In the genomic region with DNA sequence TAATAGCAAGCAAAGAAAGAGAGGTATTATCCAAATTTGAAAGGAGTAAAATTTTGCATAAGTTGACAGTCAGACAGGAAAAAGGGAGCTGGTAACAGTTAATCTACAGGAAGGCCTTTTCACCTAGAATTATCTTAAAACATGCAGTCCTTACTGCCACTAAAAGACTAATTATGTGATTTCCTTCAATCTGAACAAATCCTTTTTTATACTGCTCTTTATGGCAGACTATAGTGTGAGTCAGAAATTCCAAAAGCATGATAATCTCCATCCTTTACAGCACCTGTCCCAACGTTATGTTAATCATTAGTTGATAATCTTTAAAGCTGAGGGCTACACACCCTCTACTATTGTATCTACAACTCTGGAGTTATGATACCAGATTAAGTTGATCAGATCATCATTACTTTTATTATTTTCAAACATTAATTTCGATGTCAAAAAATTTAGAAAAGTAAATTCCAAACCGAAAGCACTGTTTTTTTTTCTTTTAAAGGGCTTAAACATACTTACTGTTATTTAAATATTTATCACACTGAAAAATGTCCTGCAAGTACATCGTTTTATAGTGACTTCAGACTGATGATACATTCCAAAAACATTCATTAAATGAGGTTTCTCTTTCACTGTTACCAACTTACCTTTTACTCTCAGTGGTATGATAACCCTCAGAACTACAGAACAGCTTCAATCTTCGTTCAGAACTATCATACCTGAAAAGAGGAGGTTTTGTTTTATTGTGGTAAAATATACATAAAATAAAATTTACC, we compare ENCODE assay signal across 21 cellular contexts. TPM values are rescaled to one million over a fixed set of nuclear protein-coding genes. Genes with fewer than 3 reads are reported as not detected.
A peak's percentile ranks its signal among the peaks of the same experiment; 100 is the strongest.
DNase-seq lines count a peak whose midpoint lies in the region; ATAC-seq, FAIRE-seq and TF ChIP-seq lines count a peak whose summit lies in the region.
"Had no signal": no experiment of that assay in that cellular context is flagged by ENCODE, and none has a peak within 500 bp of the region (broad histone marks: within the 10 kb centered on the region; RNA-seq: fewer than 3 reads in every experiment).

No MANE protein-coding gene starts in this region.

- no peaks in the 10 kb centered on the region for H3K36me3 ChIP-seq in SK-N-SH (replicated peaks in 1 of 2; ENCODE audit: control insufficient read depth in 1 of 2, insufficient read depth in 2 of 2, low read length in 1 of 2)
- no peaks in the 10 kb centered on the region for H3K36me3 ChIP-seq in small intestine (ENCODE audit: control insufficient read depth in 2 of 2, insufficient read depth in 2 of 2, low read length in 2 of 2)
- H3K36me3 ChIP-seq: right atrium auricular region, upper lobe of left lung had no signal

- TF ChIP-seq CTCF in SK-N-SH (IDR thresholded peaks at IDR 0.05) (no peak), RWPE1 (conservative IDR thresholded peaks at IDR 0.05; ENCODE audit: low read depth) (no peak), progenitor cell of endocrine pancreas (IDR thresholded peaks at IDR 0.05; ENCODE audit: unreplicated experiment) (no peak), omental fat pad (IDR thresholded peaks at IDR 0.05) (no peak)

- H3K79me2 ChIP-seq in SK-N-SH (ENCODE audit: insufficient read depth) = no peaks in the 10 kb centered on the region

- no peak overlapping the region for H3K9ac ChIP-seq in SK-N-SH

- H3K4me3 ChIP-seq in SK-N-SH (ENCODE audit: low read depth in 2 of 2, low read length in 1 of 2) (no peak overlapping the region), small intestine (ENCODE audit: low read depth in 1 of 2, low read length in 2 of 2) (no peak overlapping the region)
- H3K4me3 ChIP-seq: right atrium auricular region, upper lobe of left lung had no signal

- POLR2A ChIA-PET in SK-N-SH (lab: Yijun Ruan, JAX) = no interaction called here
- POLR2A ChIA-PET in RWPE1 (lab: Yijun Ruan, JAX; ENCODE audit: low non-redundant PET) = no interaction called here

- WGBS in SK-N-SH (ENCODE audit: low lambda C conversion rate) = 4% methylated on average over 5 of the region's 5 CpGs
- WGBS in small intestine, 3 donors = 11 to 41% (median 20%) methylated on average over 5 of the region's 5 CpGs

- H3K27me3 ChIP-seq in SK-N-SH (ENCODE audit: insufficient read depth) (no peaks in the 10 kb centered on the region), small intestine (ENCODE audit: control insufficient read depth in 2 of 2, insufficient read depth in 2 of 2, low read length in 2 of 2) (no peaks in the 10 kb centered on the region)
- H3K27me3 ChIP-seq: right atrium auricular region, upper lobe of left lung had no signal

- TF ChIP-seq RAD21 in SK-N-SH (IDR thresholded peaks at IDR 0.05; ENCODE audit: low read length) = no peak

- DNase-seq in SK-N-SH = no peak
- DNase-seq in RWPE1 (ENCODE audit: low spot score) = peak; percentile 26
- DNase-seq in glomerular visceral epithelial cell (ENCODE audit: extremely low spot score) = peak; percentile 75
- peak; percentile 74 for DNase-seq in small intestine
- DNase-seq in progenitor cell of endocrine pancreas (ENCODE audit: low spot score, unreplicated experiment) = no peak
- DNase-seq in omental fat pad (ENCODE audit: low spot score) = no peak
- DNase-seq: activated CD4-positive, alpha-beta T cell treated with anti-CD3 and anti-CD28 coated beads, Interleukin-2, amount 50 U/mL, for 1 hour; activated naive CD4-positive, alpha-beta T cell treated with anti-CD3 and anti-CD28 coated beads for 36 hours; DMS79 treated with DMSO at 0.1 percent for 48 hours; NCI-H526; nephron progenitor cell; OCI-M1; upper lobe of left lung had no signal

- no peak for ATAC-seq in SK-N-SH treated with all-trans-retinoic acid at 6 μM for 48 hours
- no peak for ATAC-seq in omental fat pad (ENCODE audit: low FRiP score)
- no peak for ATAC-seq in GM19351 (IDR thresholded peaks at IDR 0.05; ENCODE audit: unreplicated experiment)
- ATAC-seq: esophagus mucosa had no signal

- no peaks in the 10 kb centered on the region for H3K27me3 Mint-ChIP-seq in progenitor cell of endocrine pancreas
- H3K27me3 Mint-ChIP-seq: memory B cell; stimulated activated naive CD8-positive, alpha-beta T cell treated with anti-CD3 and anti-CD28 coated beads, Interleukin-15, Interleukin-2, amounts not matched to agents 100 ng/mL and 50 ng/mL, for 24 hours had no signal

- H4K20me1 ChIP-seq in SK-N-SH (ENCODE audit: insufficient read depth) = no peaks in the 10 kb centered on the region

- H3F3A ChIP-seq in SK-N-SH (replicated peaks; ENCODE audit: insufficient read depth) = no peaks in the 10 kb centered on the region

- peaks cover 12% of the 10 kb centered on the region for H3K9me3 Mint-ChIP-seq in progenitor cell of endocrine pancreas (ENCODE audit: low read depth)
- H3K9me3 Mint-ChIP-seq: stimulated activated naive CD8-positive, alpha-beta T cell treated with anti-CD3 and anti-CD28 coated beads, Interleukin-15, Interleukin-2, amounts not matched to agents 100 ng/mL and 50 ng/mL, for 24 hours had no signal

- no peak for TF ChIP-seq EP300 in SK-N-SH (IDR thresholded peaks at IDR 0.05; ENCODE audit: borderline replicate concordance in 1 of 2, low read depth in 1 of 2, low read length in 1 of 2)

- peak overlapping the region; percentile 27; the same call in 1 of the 2 replicates for H3K4me2 ChIP-seq in SK-N-SH

- H3K36me3 Mint-ChIP-seq in progenitor cell of endocrine pancreas (ENCODE audit: insufficient read depth) = no peaks in the 10 kb centered on the region
- H3K36me3 Mint-ChIP-seq: brain, memory B cell had no signal

- no peaks in the 10 kb centered on the region for H3K9me3 ChIP-seq in SK-N-SH
- H3K9me3 ChIP-seq in small intestine (ENCODE audit: control insufficient read depth, low read depth) = no peaks in the 10 kb centered on the region
- H3K9me3 ChIP-seq: right atrium auricular region, upper lobe of left lung had no signal

- no peaks in the 10 kb centered on the region for H3K9me2 ChIP-seq in SK-N-SH

- CTCF ChIA-PET in SK-N-SH (lab: Yijun Ruan, JAX) = no interaction called here
- CTCF ChIA-PET in RWPE1 (lab: Yijun Ruan, JAX) = interaction anchor here (0.6 to 1.0 kb wide), 2 partner anchors 212 to 217 kb away, joined by 3 read pairs; no protein-coding TSS in a partner anchor

- H3K4me1 ChIP-seq in SK-N-SH (ENCODE audit: control insufficient read depth in 1 of 2, insufficient read depth in 2 of 2, low read depth in 1 of 2, low read length in 1 of 2) (peaks cover 0 to 11% of the 10 kb centered on the region in 2 experiments; a peak in 1 of 4 replicates), small intestine (ENCODE audit: control insufficient read depth in 2 of 2, insufficient read depth in 1 of 2, low read depth in 1 of 2, low read length in 1 of 2) (peaks cover 0 to 2% of the 10 kb centered on the region in 2 donors)
- H3K4me1 ChIP-seq: right atrium auricular region, upper lobe of left lung had no signal

- no peak overlapping the region for H3K4me3 Mint-ChIP-seq in progenitor cell of endocrine pancreas (ENCODE audit: low read depth)
- H3K4me3 Mint-ChIP-seq: activated naive CD4-positive, alpha-beta T cell treated with anti-CD3 and anti-CD28 coated beads for 36 hours; brain; memory B cell; nephron progenitor cell; stimulated activated naive CD8-positive, alpha-beta T cell treated with anti-CD3 and anti-CD28 coated beads, Interleukin-15, Interleukin-2, amounts not matched to agents 100 ng/mL and 50 ng/mL, for 24 hours had no signal

- FAIRE-seq in small intestine (lab: Jason Lieb, UNC) = peak; percentile 33

- no peak overlapping the region for H2AFZ ChIP-seq in SK-N-SH (ENCODE audit: low read depth)

- no peak overlapping the region for H3K27ac Mint-ChIP-seq in progenitor cell of endocrine pancreas
- H3K27ac Mint-ChIP-seq: activated naive CD4-positive, alpha-beta T cell treated with anti-CD3 and anti-CD28 coated beads for 36 hours; brain; memory B cell; nephron progenitor cell; stimulated activated naive CD8-positive, alpha-beta T cell treated with anti-CD3 and anti-CD28 coated beads, Interleukin-15, Interleukin-2, amounts not matched to agents 100 ng/mL and 50 ng/mL, for 24 hours had no signal

- H3K4me1 Mint-ChIP-seq in progenitor cell of endocrine pancreas (ENCODE audit: low read depth) = peaks cover 2% of the 10 kb centered on the region
- H3K4me1 Mint-ChIP-seq: brain, memory B cell had no signal

- H3K27ac ChIP-seq in SK-N-SH (ENCODE audit: low read depth in 2 of 2, low read length in 1 of 2) (no peak overlapping the region), RWPE1 (no peak overlapping the region), small intestine (ENCODE audit: low read depth in 1 of 2, low read length in 1 of 2) (no peak overlapping the region)
- H3K27ac ChIP-seq: 22Rv1, right atrium auricular region, upper lobe of left lung had no signal

TF ChIP-seq in SK-N-SH, 30 proteins besides CTCF, POLR2A, EP300 and RAD21 (continues in another document):
- no peak for TF ChIP-seq FOXJ3 (CRISPR knock-in tag; IDR thresholded peaks at IDR 0.05)
- TF ChIP-seq TAF1 (IDR thresholded peaks at IDR 0.05; ENCODE audit: borderline replicate concordance, low read depth, low read length) = no peak
- TF ChIP-seq JUND (IDR thresholded peaks at IDR 0.05) = no peak

TF ChIP-seq in SK-N-SH treated with all-trans-retinoic acid at 6 μM for 48 hours, 23 proteins besides CTCF, POLR2A, EP300 and RAD21 (continues in another document):
- TF ChIP-seq, protein P1, sequence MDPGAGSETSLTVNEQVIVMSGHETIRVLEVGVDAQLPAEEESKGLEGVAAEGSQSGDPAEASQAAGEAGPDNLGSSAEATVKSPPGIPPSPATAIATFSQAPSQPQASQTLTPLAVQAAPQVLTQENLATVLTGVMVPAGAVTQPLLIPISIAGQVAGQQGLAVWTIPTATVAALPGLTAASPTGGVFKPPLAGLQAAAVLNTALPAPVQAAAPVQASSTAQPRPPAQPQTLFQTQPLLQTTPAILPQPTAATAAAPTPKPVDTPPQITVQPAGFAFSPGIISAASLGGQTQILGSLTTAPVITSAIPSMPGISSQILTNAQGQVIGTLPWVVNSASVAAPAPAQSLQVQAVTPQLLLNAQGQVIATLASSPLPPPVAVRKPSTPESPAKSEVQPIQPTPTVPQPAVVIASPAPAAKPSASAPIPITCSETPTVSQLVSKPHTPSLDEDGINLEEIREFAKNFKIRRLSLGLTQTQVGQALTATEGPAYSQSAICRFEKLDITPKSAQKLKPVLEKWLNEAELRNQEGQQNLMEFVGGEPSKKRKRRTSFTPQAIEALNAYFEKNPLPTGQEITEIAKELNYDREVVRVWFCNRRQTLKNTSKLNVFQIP (CRISPR knock-in tag; IDR thresholded peaks at IDR 0.05; ENCODE audit: borderline replicate concordance, low read depth) = no peak
- no peak for TF ChIP-seq RARB (CRISPR knock-in tag; IDR thresholded peaks at IDR 0.05)

RNA-seq across cellular contexts. Expression of a gene that starts 33.2 kb away (rescaled TPM):
- polyA plus RNA-seq in SK-N-SH (2012; rRNA removed) (0.58 and 0.75 TPM in 2 replicates), small intestine (10 to 100 TPM in 2 of 3 donors, 1 to 10 TPM in 1; 9.2 to 31.8 (median 11.6) TPM)
- 0.92 and 1.2 TPM in 2 replicates for polyA plus RNA-seq in SK-N-SH (2012; cell fraction: cytosol; rRNA removed)
- 0.46 and 0.62 TPM in 2 replicates for polyA plus RNA-seq in SK-N-SH (2012; cell fraction: nucleus; rRNA removed)
- total RNA-seq in progenitor cell of endocrine pancreas (25.5 and 26.4 TPM in 2 replicates), omental fat pad (10 to 100 TPM in 2 of 4 donors, 1 to 10 TPM in 2; 8.1 to 16.6 (median 10.7) TPM)

RNA-seq across cellular contexts. Expression of a gene that starts 39.1 kb away (rescaled TPM):
- polyA plus RNA-seq in SK-N-SH (2012; rRNA removed) = 1.4 and 1.9 TPM in 2 replicates
- 1.5 and 1.9 TPM in 2 replicates for polyA plus RNA-seq in SK-N-SH (2012; cell fraction: cytosol; rRNA removed)
- 2.3 and 4.1 TPM in 2 replicates for polyA plus RNA-seq in SK-N-SH (2012; cell fraction: nucleus; rRNA removed)
- polyA plus RNA-seq in small intestine = 10 to 100 TPM; 14.8 to 43.6 (median 18.6) TPM
- total RNA-seq in progenitor cell of endocrine pancreas = 61.6 and 62.7 TPM in 2 replicates
- 100 to 1,000 TPM; 104 to 317 (median 144) TPM for total RNA-seq in omental fat pad

Comparison
In these comparisons a context has a peak if more than half of its experiments do, and no peak if none do; other contexts are left out.
1. DNase-seq: peak in RWPE1 (single experiment), glomerular visceral epithelial cell (single experiment) and small intestine (single experiment); none in SK-N-SH (single experiment), progenitor cell of endocrine pancreas (single experiment) and omental fat pad (single experiment).